In genomic region chr18:74271656-74272055, GRCh38 we compare ENCODE assay signal across 20 cellular contexts. TPM values are rescaled to one million over a fixed set of nuclear protein-coding genes. Genes with fewer than 3 reads are reported as not detected.
A peak's percentile ranks its signal among the peaks of the same experiment; 100 is the strongest.
DNase-seq lines count a peak whose midpoint lies in the region; ATAC-seq and TF ChIP-seq lines count a peak whose summit lies in the region.
"Had no signal": no experiment of that assay in that cellular context is flagged by ENCODE, and none has a peak within 500 bp of the region (broad histone marks: within the 10 kb centered on the region; RNA-seq: fewer than 3 reads in every experiment).

No MANE protein-coding gene starts in this region.

- no peak for ATAC-seq in GM21367 (IDR thresholded peaks at IDR 0.05; ENCODE audit: unreplicated experiment)
- ATAC-seq: K562 had no signal

- H3K4me1 ChIP-seq in mammary epithelial cell (ENCODE audit: insufficient read depth, low read length) (no peaks in the 10 kb centered on the region), suprapubic skin (peaks cover 51% of the 10 kb centered on the region)

- H3K9ac ChIP-seq in mammary epithelial cell (ENCODE audit: insufficient read depth, low read length) = no peak overlapping the region

- in situ Hi-C loops in mammary epithelial cell (cut with MboI; ENCODE audit: low sequenced_read_pairs in 2 of 2) = no loop called here

- H3K4me3 ChIP-seq in mammary epithelial cell (replicated peaks in 1 of 3; ENCODE audit: insufficient read depth in 1 of 3, low read depth in 2 of 3, low read length in 3 of 3) (no peak overlapping the region), fibroblast of the aortic adventitia (ENCODE audit: low read depth, low read length) (no peak overlapping the region), suprapubic skin (no peak overlapping the region)
- H3K4me3 ChIP-seq: K562 had no signal

- no peaks in the 10 kb centered on the region; the same call in 1 of the 2 replicates for H3K36me3 Mint-ChIP-seq in HFFc6 (ENCODE audit: low read depth)

- H3K9me3 ChIP-seq in mammary epithelial cell (replicated peaks; ENCODE audit: insufficient read depth, low read length) (no peaks in the 10 kb centered on the region), suprapubic skin (no peaks in the 10 kb centered on the region)

- H3K9me3 Mint-ChIP-seq in HFFc6 = no peaks in the 10 kb centered on the region
- H3K9me3 Mint-ChIP-seq: CD4-positive, alpha-beta memory T cell; H9 had no signal

- H3K4me2 ChIP-seq in mammary epithelial cell (ENCODE audit: insufficient read depth, low read depth, low read length) = no peak overlapping the region

- intact Hi-C loops in mammary epithelial cell (cut with micrococcal nuclease) = no loop called here

- dilution Hi-C loops in mammary epithelial cell (cut with HindIII; ENCODE audit: low sequenced_read_pairs) = no loop called here

- H3K4me3 Mint-ChIP-seq in HFFc6 = no peak overlapping the region
- H3K4me3 Mint-ChIP-seq: CD4-positive, alpha-beta memory T cell; H9 had no signal

- H4K20me1 ChIP-seq in mammary epithelial cell (ENCODE audit: insufficient read depth, low read length) = no peaks in the 10 kb centered on the region

- H3K27ac Mint-ChIP-seq in HFFc6 = no peak overlapping the region
- H3K27ac Mint-ChIP-seq: CD4-positive, alpha-beta memory T cell; H9 had no signal

- H3K27me3 Mint-ChIP-seq in HFFc6 (ENCODE audit: insufficient read depth) = no peaks in the 10 kb centered on the region; the same call in 1 of the 2 replicates
- H3K27me3 Mint-ChIP-seq: CD4-positive, alpha-beta memory T cell had no signal

- no TSS peak for BruUV-seq in mammary epithelial cell (replicated peaks; lab: Mats Ljungman, UMichigan)

- no peak for TF ChIP-seq CTCF in HFFc6 (IDR thresholded peaks at IDR 0.05)
- no peak for TF ChIP-seq CTCF in mammary epithelial cell (conservative IDR thresholded peaks at IDR 0.05 in 1 of 2, IDR thresholded peaks at IDR 0.05 in 1 of 2; ENCODE audit: extremely low read depth in 1 of 2, insufficient read depth in 1 of 2, low read depth in 1 of 2, low read length in 2 of 2)
- TF ChIP-seq CTCF in fibroblast of the aortic adventitia (IDR thresholded peaks at IDR 0.05; ENCODE audit: insufficient read depth, low read length) = no peak
- no peak for TF ChIP-seq CTCF in suprapubic skin (IDR thresholded peaks at IDR 0.05)

- H3K27ac ChIP-seq in mammary epithelial cell (ENCODE audit: insufficient read depth, low read depth, low read length) (no peak overlapping the region), suprapubic skin (peak overlapping the region; percentile 55)

- DNase-seq in HFFc6 = peak; percentile 40
- DNase-seq in mammary epithelial cell = peak; percentile 39
- DNase-seq in fibroblast of the aortic adventitia (ENCODE audit: low read depth) = peak; percentile 51
- DNase-seq in suprapubic skin (ENCODE audit: low spot score in 2 of 2) = no peak
- no peak for DNase-seq in GDM1 (lab: John Stamatoyannopoulos, UW)
- no peak for DNase-seq in A172 (ENCODE audit: low spot score)
- DNase-seq: Calu3; CD4-positive, alpha-beta memory T cell; H9; NCI-H1092 treated with DMSO at 0.1 percent for 48 hours; NCI-H1694; NCI-H2107; NCI-H526 treated with DMSO at 0.1 percent for 48 hours; NK-92 treated with Interleukin-12 subunit alpha and Interleukin-12 subunit beta, amount 100 ng/mL, for 24 hours; RPMI8226; SIG-M5 had no signal

- H3K36me3 ChIP-seq in mammary epithelial cell (ENCODE audit: insufficient read depth, low read length) = no peaks in the 10 kb centered on the region
- H3K36me3 ChIP-seq in suprapubic skin = no peaks in the 10 kb centered on the region

- no peak for TF ChIP-seq EP300 in suprapubic skin (IDR thresholded peaks at IDR 0.05)

- no peaks in the 10 kb centered on the region for H3K27me3 ChIP-seq in mammary epithelial cell (ENCODE audit: insufficient read depth, low read length)
- no peaks in the 10 kb centered on the region for H3K27me3 ChIP-seq in suprapubic skin

- 71% methylated on average over 2 of the region's 2 CpGs for WGBS in mammary epithelial cell (ENCODE audit: low coverage, missing lambda C conversion rate)
- WGBS in suprapubic skin = 62% methylated on average over 2 of the region's 2 CpGs

- H2AFZ ChIP-seq in mammary epithelial cell (ENCODE audit: low read depth, low read length) = no peak overlapping the region

- peaks cover 16% of the 10 kb centered on the region for H3K4me1 Mint-ChIP-seq in HFFc6 (ENCODE audit: low read depth)

- no peak for TF ChIP-seq POLR2A in suprapubic skin (IDR thresholded peaks at IDR 0.05)

- CTCF ChIA-PET in mammary epithelial cell (lab: Charles Lee; ENCODE audit: low non-redundant PET) = no interaction called here

- H3K79me2 ChIP-seq in mammary epithelial cell (ENCODE audit: insufficient read depth, low read length) = no peaks in the 10 kb centered on the region

RNA-seq across cellular contexts. Expression of gene CYB5A, which starts 20.1 kb away (rescaled TPM):
- 10 to 100 TPM; 60.4 to 83.3 (median 69.1) TPM for total RNA-seq in HFFc6 (2021; fragmentation: NEBNext Ultra II Directional; extraction: Animal tissue kit (Norgen Biotek cat#: 25700))
- total RNA-seq in mammary epithelial cell (10 to 100 TPM; 25.7 to 27.8 TPM), fibroblast of the aortic adventitia (ENCODE audit: low replicate concordance) (38.8 and 89.2 TPM in 2 replicates), suprapubic skin (100 to 1,000 TPM; 103 to 258 (median 147) TPM)
- 50.1 TPM for polyA plus RNA-seq in mammary epithelial cell
- 28.0 TPM for polyA minus RNA-seq in mammary epithelial cell
- 0.60 and 5.7 TPM in 2 replicates for total RNA-seq in A172 (2014; rRNA removed; shearing (Covaris generic))
- total RNA-seq: OCI-LY7 had no signal

RNA-seq across cellular contexts. Expression of gene C18orf63, which starts 44.0 kb away (rescaled TPM):
- total RNA-seq in HFFc6 (2021; fragmentation: NEBNext Ultra II Directional; extraction: Animal tissue kit (Norgen Biotek cat#: 25700)) = not detected
- under 1 TPM in 1 of 2 donors, not detected in 1; under 0.01 TPM for total RNA-seq in mammary epithelial cell
- polyA plus RNA-seq in mammary epithelial cell = not detected
- polyA minus RNA-seq in mammary epithelial cell = not detected
- total RNA-seq in fibroblast of the aortic adventitia (ENCODE audit: low replicate concordance) = not detected in 2 replicates
- total RNA-seq in suprapubic skin = not detected
- total RNA-seq in A172 (2014; rRNA removed; shearing (Covaris generic)) = not detected in 2 replicates
- total RNA-seq: Calu3; CD4-positive, alpha-beta memory T cell; H9; K562; OCI-LY7 had no signal
- polyA plus RNA-seq: BJ; CD4-positive, alpha-beta memory T cell; K562 had no signal

Comparison
In these comparisons a context has a peak if more than half of its experiments do, and no peak if none do; other contexts are left out.
1. DNase-seq: peak in HFFc6 (single experiment), mammary epithelial cell (single experiment) and fibroblast of the aortic adventitia (single experiment); none in suprapubic skin (0 of 2), GDM1 (single experiment) and A172 (single experiment).